In the genomic region with DNA sequence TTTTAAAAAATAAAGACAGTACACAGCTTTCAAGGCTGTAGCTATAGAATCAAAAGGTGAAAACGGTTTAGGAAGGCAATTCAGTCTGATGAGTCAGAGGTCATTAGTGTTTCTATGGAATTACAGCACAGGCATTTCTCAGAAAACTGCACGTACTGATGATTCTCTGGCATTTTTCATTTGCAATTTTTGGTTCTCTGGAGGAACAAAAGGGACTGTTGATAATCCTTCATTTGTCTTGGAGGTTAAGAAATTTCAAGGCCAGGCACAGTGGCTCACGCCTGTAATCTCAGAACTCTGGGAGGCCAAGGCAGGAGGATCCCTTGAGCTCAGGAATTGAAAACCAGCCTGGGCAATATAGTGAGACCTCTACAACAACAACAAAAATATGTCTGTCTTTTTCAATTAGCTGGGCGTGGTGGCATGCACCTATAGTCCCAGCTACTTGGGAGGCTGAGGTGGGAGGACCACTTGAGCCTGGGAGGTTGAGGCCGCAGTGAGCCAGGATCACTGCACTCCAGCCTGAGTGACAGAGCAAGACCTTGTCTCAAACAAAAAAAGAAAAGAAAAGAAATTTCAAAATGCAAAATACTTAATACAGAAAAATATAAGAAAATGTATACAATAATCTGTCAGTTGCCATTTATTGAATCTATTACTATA, we compare ENCODE assay signal across 18 cellular contexts. TPM values are rescaled to one million over a fixed set of nuclear protein-coding genes. Genes with fewer than 3 reads are reported as not detected.
A peak's percentile ranks its signal among the peaks of the same experiment; 100 is the strongest.
DNase-seq lines count a peak whose midpoint lies in the region; ATAC-seq and TF ChIP-seq lines count a peak whose summit lies in the region.
"Had no signal": no experiment of that assay in that cellular context is flagged by ENCODE, and none has a peak within 500 bp of the region (broad histone marks: within the 10 kb centered on the region; RNA-seq: fewer than 3 reads in every experiment).

No MANE protein-coding gene starts in this region.

- H3K4me1 ChIP-seq in CD8-positive, alpha-beta memory T cell (ENCODE audit: insufficient read depth, low read length) = no peaks in the 10 kb centered on the region
- no peaks in the 10 kb centered on the region for H3K4me1 ChIP-seq in adipocyte (ENCODE audit: control insufficient read depth, insufficient read depth, low read length)
- no peaks in the 10 kb centered on the region for H3K4me1 ChIP-seq in CD8-positive, alpha-beta T cell (ENCODE audit: insufficient read depth, low read length)
- no peaks in the 10 kb centered on the region for H3K4me1 ChIP-seq in tibial artery

- intact Hi-C loops in left colon (cut with DNase I, micrococcal nuclease) (no loop called here), dorsolateral prefrontal cortex (cut with DNase I) (no loop called here), tibial artery (cut with DNase I; ENCODE audit: low total_unique reads) (no loop called here)
- intact Hi-C loops in CD8-positive, alpha-beta T cell (cut with DNase I, micrococcal nuclease) = no loop called here

- CTCF ChIA-PET in CD8-positive, alpha-beta memory T cell (lab: Charles Lee) = interaction anchor here (1.2 kb wide), 1 partner anchor 110 kb away, joined by 4 read pairs; the partner anchor contains the start of gene WDR38
- CTCF ChIA-PET in CD8-positive, alpha-beta T cell (lab: Charles Lee) = interaction anchor here (1.2 to 1.8 kb wide), 2 partner anchors 21 to 31 kb away, joined by 3 to 4 read pairs; no protein-coding TSS in a partner anchor

- H3K4me3 Mint-ChIP-seq in CD8-positive, alpha-beta memory T cell = no peak overlapping the region
- no peak overlapping the region for H3K4me3 Mint-ChIP-seq in CD8-positive, alpha-beta T cell
- H3K4me3 Mint-ChIP-seq: GM23338, natural killer cell, type B pancreatic cell had no signal

- H3K9ac ChIP-seq in adipocyte (ENCODE audit: low read length) = no peak overlapping the region
- H3K9ac ChIP-seq: KMS-11 had no signal

- no peaks in the 10 kb centered on the region for H3K36me3 ChIP-seq in CD8-positive, alpha-beta memory T cell (ENCODE audit: insufficient read depth, low read length)
- H3K36me3 ChIP-seq in adipocyte (ENCODE audit: control insufficient read depth, insufficient read depth, low read length, severe bottlenecking) = no peaks in the 10 kb centered on the region
- H3K36me3 ChIP-seq in CD8-positive, alpha-beta T cell (ENCODE audit: insufficient read depth, low read length) = no peaks in the 10 kb centered on the region
- no peaks in the 10 kb centered on the region for H3K36me3 ChIP-seq in tibial artery

- H3K27me3 Mint-ChIP-seq in CD8-positive, alpha-beta memory T cell = peaks cover 0 to 29% of the 10 kb centered on the region in 2 donors
- peaks cover 15% of the 10 kb centered on the region for H3K27me3 Mint-ChIP-seq in CD8-positive, alpha-beta T cell (ENCODE audit: low read depth)
- H3K27me3 Mint-ChIP-seq: type B pancreatic cell had no signal

- no peak for DNase-seq in CD8-positive, alpha-beta memory T cell
- DNase-seq in HT1080 (ENCODE audit: low read depth) (peak; percentile 13), adipocyte (ENCODE audit: low read depth) (peak; percentile 60), left colon (no peak), dorsolateral prefrontal cortex (no peak), tibial artery (no peak)
- DNase-seq in CD8-positive, alpha-beta T cell = no peak
- DNase-seq: DMS153; effector CD8-positive, alpha-beta T cell; natural killer cell; NCI-H146; NCI-H446; right cardiac atrium; stimulated activated CD4-positive, alpha-beta T cell treated with anti-CD3 and anti-CD28 coated beads, Interleukin-4, amount 100 ng/mL, for 24 hours had no signal

- no peaks in the 10 kb centered on the region for H3K9me3 ChIP-seq in CD8-positive, alpha-beta memory T cell (ENCODE audit: low read length)
- H3K9me3 ChIP-seq in adipocyte (ENCODE audit: control insufficient read depth, low read length) (no peaks in the 10 kb centered on the region), tibial artery (no peaks in the 10 kb centered on the region)
- H3K9me3 ChIP-seq in CD8-positive, alpha-beta T cell (ENCODE audit: low read length) = no peaks in the 10 kb centered on the region

- POLR2A ChIA-PET in CD8-positive, alpha-beta memory T cell (lab: Charles Lee) = no interaction called here
- POLR2A ChIA-PET in CD8-positive, alpha-beta T cell (lab: Charles Lee) = interaction anchor here (0.6 kb wide), 1 partner anchor 16 kb away, joined by 4 read pairs; no protein-coding TSS in a partner anchor

- H3K4me1 Mint-ChIP-seq in CD8-positive, alpha-beta memory T cell = no peaks in the 10 kb centered on the region
- no peaks in the 10 kb centered on the region for H3K4me1 Mint-ChIP-seq in CD8-positive, alpha-beta T cell (ENCODE audit: low read depth)
- H3K4me1 Mint-ChIP-seq: natural killer cell had no signal

- H3K27ac ChIP-seq in CD8-positive, alpha-beta memory T cell (ENCODE audit: low read depth, low read length) = peak overlapping the region; percentile 58
- H3K27ac ChIP-seq in CD8-positive, alpha-beta T cell (ENCODE audit: low read depth, low read length) = no peak overlapping the region
- H3K27ac ChIP-seq in dorsolateral prefrontal cortex (no peak overlapping the region), tibial artery (no peak overlapping the region)
- H3K27ac ChIP-seq: KMS-11 had no signal

- no peak overlapping the region for H3K4me3 ChIP-seq in CD8-positive, alpha-beta memory T cell (ENCODE audit: low read length)
- H3K4me3 ChIP-seq in adipocyte (ENCODE audit: low read length) (no peak overlapping the region), dorsolateral prefrontal cortex (no peak overlapping the region), tibial artery (no peak overlapping the region)
- H3K4me3 ChIP-seq in CD8-positive, alpha-beta T cell (ENCODE audit: low read depth, low read length) = no peak overlapping the region
- H3K4me3 ChIP-seq: GM23338 had no signal

- ATAC-seq in left colon (peak; percentile 71), HG02938 (IDR thresholded peaks at IDR 0.05; ENCODE audit: unreplicated experiment) (no peak)
- no peak for ATAC-seq in CD8-positive, alpha-beta T cell
- ATAC-seq: GM23338, natural killer cell, right cardiac atrium had no signal

- no peaks in the 10 kb centered on the region for H3K9me3 Mint-ChIP-seq in CD8-positive, alpha-beta memory T cell
- no peaks in the 10 kb centered on the region for H3K9me3 Mint-ChIP-seq in CD8-positive, alpha-beta T cell
- H3K9me3 Mint-ChIP-seq: GM23338, natural killer cell, type B pancreatic cell had no signal

- no peaks in the 10 kb centered on the region for H3K27me3 ChIP-seq in CD8-positive, alpha-beta memory T cell (ENCODE audit: insufficient read depth, low read length, poor library complexity, severe bottlenecking)
- no peaks in the 10 kb centered on the region for H3K27me3 ChIP-seq in adipocyte (replicated peaks; ENCODE audit: control insufficient read depth, insufficient read depth, low read length)
- no peaks in the 10 kb centered on the region for H3K27me3 ChIP-seq in CD8-positive, alpha-beta T cell (ENCODE audit: insufficient read depth, low read length)
- no peaks in the 10 kb centered on the region for H3K27me3 ChIP-seq in dorsolateral prefrontal cortex
- no peaks in the 10 kb centered on the region for H3K27me3 ChIP-seq in tibial artery

- no peaks in the 10 kb centered on the region for H3K36me3 Mint-ChIP-seq in CD8-positive, alpha-beta memory T cell
- H3K36me3 Mint-ChIP-seq in CD8-positive, alpha-beta T cell = no peaks in the 10 kb centered on the region
- H3K36me3 Mint-ChIP-seq: natural killer cell had no signal

- TF ChIP-seq CTCF in CD8-positive, alpha-beta T cell (IDR thresholded peaks at IDR 0.05) = no peak
- TF ChIP-seq CTCF in dorsolateral prefrontal cortex (IDR thresholded peaks at IDR 0.05 in 54 of 56, conservative IDR thresholded peaks at IDR 0.05 in 2 of 56; ENCODE audit: low read depth in 1 of 56, partially characterized antibody in 56 of 56) (no peak), tibial artery (IDR thresholded peaks at IDR 0.05) (no peak)

- H3K27ac Mint-ChIP-seq in CD8-positive, alpha-beta memory T cell = no peak overlapping the region
- no peak overlapping the region for H3K27ac Mint-ChIP-seq in CD8-positive, alpha-beta T cell
- H3K27ac Mint-ChIP-seq: natural killer cell, type B pancreatic cell had no signal

RNA-seq across cellular contexts. Expression of gene NR6A1, which starts 27.3 kb away (rescaled TPM):
- 1 to 10 TPM; 2.4 to 3.0 TPM for total RNA-seq in CD8-positive, alpha-beta memory T cell
- polyA plus RNA-seq in CD8-positive, alpha-beta memory T cell = not detected
- 1.1 and 2.0 TPM in 2 replicates for total RNA-seq in HT1080 (2014; rRNA removed; shearing (Covaris generic))
- polyA plus RNA-seq in HT1080 (2015; cell fraction: cytosol; rRNA removed) = 0.87 and 1.0 TPM in 2 replicates
- polyA plus RNA-seq in HT1080 (2015; cell fraction: nucleus; rRNA removed) = 0.91 and 1.8 TPM in 2 replicates
- total RNA-seq in left colon (1 to 10 TPM; 4.6 to 7.1 TPM), dorsolateral prefrontal cortex (1 to 10 TPM; 2.5 to 7.4 (median 4.5) TPM)
- total RNA-seq in CD8-positive, alpha-beta T cell = not detected

RNA-seq across cellular contexts. Expression of gene OLFML2A, which starts 33.1 kb away (rescaled TPM):
- not detected for total RNA-seq in CD8-positive, alpha-beta memory T cell
- polyA plus RNA-seq in CD8-positive, alpha-beta memory T cell = not detected
- 0.20 and 0.69 TPM in 2 replicates for total RNA-seq in HT1080 (2014; rRNA removed; shearing (Covaris generic))
- 0.07 and 0.08 TPM in 2 replicates for polyA plus RNA-seq in HT1080 (2015; cell fraction: cytosol; rRNA removed)
- polyA plus RNA-seq in HT1080 (2015; cell fraction: nucleus; rRNA removed) = 0.22 and 0.23 TPM in 2 replicates
- 10 to 100 TPM in 1 of 2 donors, 1 to 10 TPM in 1; 3.3 to 12.7 TPM for total RNA-seq in left colon
- not detected for total RNA-seq in CD8-positive, alpha-beta T cell
- 10 to 100 TPM in 14 of 120 experiments, 1 to 10 TPM in 104, under 1 TPM in 2; 0.36 to 21.2 (median 4.4) TPM for total RNA-seq in dorsolateral prefrontal cortex
- total RNA-seq: natural killer cell had no signal

Comparison
In these comparisons a context has a peak if more than half of its experiments do, and no peak if none do; other contexts are left out.
1. DNase-seq: peak in HT1080 (single experiment) and adipocyte (single experiment); none in CD8-positive, alpha-beta memory T cell (0 of 5), left colon (0 of 2), CD8-positive, alpha-beta T cell (0 of 7), dorsolateral prefrontal cortex (0 of 10) and tibial artery (0 of 2).